In genomic region chr1:56578963-56579875, GRCh38 we compare ENCODE assay signal across 8 cellular contexts. TPM values are rescaled to one million over a fixed set of nuclear protein-coding genes. Genes with fewer than 3 reads are reported as not detected.
DNase-seq lines count a peak whose midpoint lies in the region; ATAC-seq and TF ChIP-seq lines count a peak whose summit lies in the region.

PLPP3 (minus strand) TSS chr1:56579563; CDS start chr1:56579016, 547 bp downstream.

- peaks cover 2% of the 10 kb centered on the region; the same call in 1 of the 2 replicates for H3K27me3 ChIP-seq in MM.1S (replicated peaks; ENCODE audit: insufficient read depth, low read length)
- H3K27me3 ChIP-seq in lung (ENCODE audit: control insufficient read depth, insufficient read depth) = no peaks in the 10 kb centered on the region

- TF ChIP-seq CTCF in GM10266 (IDR thresholded peaks at IDR 0.05; ENCODE audit: control insufficient read depth, insufficient read depth, low read depth, missing control alignments) (no peak), MM.1S (IDR thresholded peaks at IDR 0.05; ENCODE audit: low read length) (peak; percentile 26), endothelial cell (IDR thresholded peaks at IDR 0.05; ENCODE audit: unreplicated experiment) (peak; percentile 55), lung (IDR thresholded peaks at IDR 0.05; ENCODE audit: control extremely low read depth, extremely low read depth) (peak; percentile 30), subcutaneous adipose tissue (IDR thresholded peaks at IDR 0.05; ENCODE audit: low read depth) (no peak)

- H3K36me3 Mint-ChIP-seq in T-helper 17 cell (ENCODE audit: low read depth) = no peaks in the 10 kb centered on the region
- no peaks in the 10 kb centered on the region for H3K36me3 Mint-ChIP-seq in endothelial cell (ENCODE audit: low read depth, unreplicated experiment)

- peaks cover 6% of the 10 kb centered on the region; the same call in 1 of the 2 replicates for H3K4me1 ChIP-seq in MM.1S (ENCODE audit: low read length)
- peaks cover 2 to 4% of the 10 kb centered on the region in 2 donors for H3K4me1 ChIP-seq in lung (ENCODE audit: control insufficient read depth in 2 of 2, insufficient read depth in 2 of 2, low read length in 2 of 2)

- H3F3A ChIP-seq in MM.1S (ENCODE audit: insufficient read depth, low read length) = no peaks in the 10 kb centered on the region

- peaks cover 49% of the 10 kb centered on the region for H3K27me3 Mint-ChIP-seq in T-helper 17 cell
- H3K27me3 Mint-ChIP-seq in endothelial cell (ENCODE audit: unreplicated experiment) = peaks cover 4% of the 10 kb centered on the region

- H3K4me2 ChIP-seq in MM.1S (ENCODE audit: low read depth, low read length) = peak within 1 kb of the TSS; percentile 71

- peak within 1 kb of the TSS; percentile 85 for H2AFZ ChIP-seq in MM.1S (ENCODE audit: low read length)

- no peaks in the 10 kb centered on the region for H3K9me2 ChIP-seq in MM.1S (replicated peaks; ENCODE audit: insufficient read depth, low read length)

- H3K36me3 ChIP-seq in MM.1S (replicated peaks; ENCODE audit: insufficient read depth, low read length) = no peaks in the 10 kb centered on the region
- H3K36me3 ChIP-seq in lung (ENCODE audit: control insufficient read depth in 2 of 2, insufficient read depth in 2 of 2, low read length in 2 of 2) = no peaks in the 10 kb centered on the region

- no peaks in the 10 kb centered on the region for H3K9me3 Mint-ChIP-seq in endothelial cell (ENCODE audit: unreplicated experiment)

- H3K4me3 ChIP-seq in MM.1S (ENCODE audit: low read length) (peak within 1 kb of the TSS; percentile 65), lung (peak within 1 kb of the TSS; percentile 90)

- peak within 1 kb of the TSS; percentile 88 for H3K4me3 Mint-ChIP-seq in T-helper 17 cell
- H3K4me3 Mint-ChIP-seq in endothelial cell (ENCODE audit: unreplicated experiment) = peak within 1 kb of the TSS; percentile 99

- no peaks in the 10 kb centered on the region for H3K9me3 ChIP-seq in MM.1S (replicated peaks; ENCODE audit: insufficient read depth, low read length)
- no peaks in the 10 kb centered on the region for H3K9me3 ChIP-seq in T-helper 17 cell (ENCODE audit: control insufficient read depth, low read length, poor library complexity, severe bottlenecking)
- H3K9me3 ChIP-seq in lung (ENCODE audit: control insufficient read depth in 2 of 2, insufficient read depth in 1 of 2, low read length in 1 of 2) = peaks cover 0 to 2% of the 10 kb centered on the region in 2 donors

- H3K27ac Mint-ChIP-seq in T-helper 17 cell (no peak within 1 kb of the TSS), endothelial cell (ENCODE audit: unreplicated experiment) (peak within 1 kb of the TSS; percentile 64)

- H3K4me1 Mint-ChIP-seq in T-helper 17 cell (peaks cover 2% of the 10 kb centered on the region), endothelial cell (ENCODE audit: unreplicated experiment) (peaks cover 26% of the 10 kb centered on the region)

- DNase-seq in A172 (ENCODE audit: low spot score) (peak; percentile 82), GM10266 (ENCODE audit: extremely low spot score) (peak; percentile 51), MM.1S (peak; percentile 78), T-helper 17 cell (no peak), endothelial cell (ENCODE audit: low spot score) (peak; percentile 73), lung (ENCODE audit: low spot score) (peak; percentile 83)

- H3K9ac ChIP-seq in MM.1S (ENCODE audit: low read length) = peak within 1 kb of the TSS; percentile 35; the same call in 1 of the 2 replicates

- H4K20me1 ChIP-seq in MM.1S (ENCODE audit: insufficient read depth, low read length) = no peaks in the 10 kb centered on the region

- H3K27ac ChIP-seq in MM.1S (ENCODE audit: low read length) (no peak within 1 kb of the TSS; the same call in 1 of the 2 replicates), lung (ENCODE audit: low read depth in 1 of 2, low read length in 1 of 2) (peak within 1 kb of the TSS; percentile 97 to 98)

- ATAC-seq in T-helper 17 cell (peak; percentile 28), lung (ENCODE audit: insufficient read depth, low FRiP score) (peak; percentile 85), HG02610 (IDR thresholded peaks at IDR 0.05; ENCODE audit: unreplicated experiment) (no peak)

- 1% methylated on average over 60 to 62 of the region's 62 CpGs for WGBS in lung, 2 donors

- no peaks in the 10 kb centered on the region for H3K79me2 ChIP-seq in MM.1S (ENCODE audit: low read length)

RNA-seq across cellular contexts. Expression of gene PLPP3, which starts in this region (rescaled TPM):
- total RNA-seq in A172 (2014; rRNA removed; shearing (Covaris generic)) = 2.8 and 5.9 TPM in 2 replicates
- total RNA-seq in T-helper 17 cell (under 1 TPM in 1 of 2 donors, not detected in 1; 0.52 TPM), endothelial cell (ENCODE audit: unreplicated experiment) (33.5 TPM), lung (100 to 1,000 TPM; 114 to 121 TPM), subcutaneous adipose tissue (100 to 1,000 TPM; 149 to 309 (median 238) TPM)
- 100 to 1,000 TPM in 1 of 2 donors, 1 to 10 TPM in 1; 8.6 to 110 TPM for polyA plus RNA-seq in lung

Comparison
In these comparisons a context has a peak if more than half of its experiments do, and no peak if none do; other contexts are left out.
1. Peak in ATAC-seq in T-helper 17 cell; RNA of the gene not detected or under 1 TPM.
2. DNase-seq: peak in A172 (single experiment), GM10266 (single experiment), MM.1S (single experiment), endothelial cell (single experiment) and lung (single experiment); none in T-helper 17 cell (0 of 3).
3. CTCF ChIP-seq: peak in MM.1S (single experiment), endothelial cell (single experiment) and lung (single experiment); none in GM10266 (single experiment) and subcutaneous adipose tissue (single experiment).